Comparison of ENCODE assay signal across 10 cellular contexts in the genomic region with DNA sequence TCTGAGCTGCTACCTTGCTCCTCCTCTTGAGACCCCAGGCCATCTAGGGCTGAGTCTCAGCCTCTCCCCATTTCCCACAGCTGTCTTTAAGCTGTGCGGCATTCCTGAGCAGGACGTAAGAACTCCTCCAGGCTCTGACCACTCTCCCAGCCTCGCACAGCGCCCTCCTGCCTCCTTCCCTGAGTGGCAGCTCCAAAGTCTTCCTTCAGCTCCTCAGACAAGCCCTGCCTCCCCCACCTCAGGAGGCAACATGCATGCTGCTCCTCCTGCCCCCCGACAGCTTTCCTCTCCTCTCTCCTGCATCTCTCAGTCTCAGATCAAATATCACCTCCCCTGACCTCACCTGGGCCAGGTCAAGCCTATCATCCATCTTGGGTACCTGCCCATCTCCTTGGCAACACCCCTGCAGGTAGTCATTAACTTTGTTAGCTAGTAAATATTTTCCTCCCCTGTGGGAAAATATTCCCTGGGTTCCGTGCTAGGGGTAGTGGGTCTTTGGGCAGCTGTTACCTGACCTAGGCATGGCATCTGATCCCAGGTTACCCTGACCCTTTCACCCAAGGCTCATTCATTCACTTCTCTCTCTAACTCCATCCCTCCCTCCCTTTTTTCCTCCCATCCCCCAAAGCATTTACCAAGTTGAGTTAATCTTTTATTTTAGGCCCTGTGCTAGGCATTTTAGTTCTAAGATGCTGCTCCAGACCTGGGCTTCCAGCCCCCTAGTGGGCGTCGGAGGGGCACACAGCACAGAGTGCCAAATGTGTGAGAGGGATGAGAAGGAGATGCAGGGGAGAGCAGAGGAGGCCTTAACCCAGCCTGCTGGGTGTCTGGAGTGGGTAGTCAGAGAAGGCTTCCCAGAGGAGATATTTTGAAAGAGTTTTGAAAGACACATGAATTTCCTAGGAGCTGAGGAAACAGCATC.
A peak's percentile ranks its signal among the peaks of the same experiment; 100 is the strongest.
DNase-seq lines count a peak whose midpoint lies in the region; ATAC-seq and TF ChIP-seq lines count a peak whose summit lies in the region.
"Had no signal": no experiment of that assay in that cellular context is flagged by ENCODE, and none has a peak within 500 bp of the region (broad histone marks: within the 10 kb centered on the region; RNA-seq: fewer than 3 reads in every experiment).

No MANE protein-coding gene starts in this region.

- in situ Hi-C loops in SK-MEL-5 (cut with HindIII; ENCODE audit: low pct_unique_long_range_greater_than_20kb, low sequenced_read_pairs) = no loop called here

- no peak overlapping the region for H3K27ac Mint-ChIP-seq in stimulated activated memory B cell treated with anti-CD40 and anti-IgM and Interleukin-4, amounts not matched to agents 10 μg/mL and 1 μg/mL and 100 μg/mL, for 72 hours
- H3K27ac Mint-ChIP-seq: stimulated activated naive CD8-positive, alpha-beta T cell treated with anti-CD3 and anti-CD28 coated beads, Interleukin-15, Interleukin-2, amounts not matched to agents 100 ng/mL and 50 ng/mL, for 24 hours had no signal

- no peaks in the 10 kb centered on the region for H3K4me1 Mint-ChIP-seq in stimulated activated memory B cell treated with anti-CD40 and anti-IgM and Interleukin-4, amounts not matched to agents 10 μg/mL and 1 μg/mL and 100 μg/mL, for 72 hours

- H3K4me3 Mint-ChIP-seq in stimulated activated memory B cell treated with anti-CD40 and anti-IgM and Interleukin-4, amounts not matched to agents 10 μg/mL and 1 μg/mL and 100 μg/mL, for 72 hours = no peak overlapping the region
- H3K4me3 Mint-ChIP-seq: stimulated activated naive CD8-positive, alpha-beta T cell treated with anti-CD3 and anti-CD28 coated beads, Interleukin-15, Interleukin-2, amounts not matched to agents 100 ng/mL and 50 ng/mL, for 24 hours had no signal

- TF ChIP-seq CTCF in AG09319 (IDR thresholded peaks at IDR 0.05; ENCODE audit: low read depth, low read length) = peak; percentile 39

- H3K36me3 Mint-ChIP-seq in stimulated activated memory B cell treated with anti-CD40 and anti-IgM and Interleukin-4, amounts not matched to agents 10 μg/mL and 1 μg/mL and 100 μg/mL, for 72 hours = no peaks in the 10 kb centered on the region

- DNase-seq in AG09319 (ENCODE audit: extremely low read depth, low read depth) = no peak
- DNase-seq in EL = peak; percentile 17
- DNase-seq in SK-MEL-5 (ENCODE audit: low read depth, low spot score) = peak; percentile 28
- DNase-seq in iPS-NIHi11 (ENCODE audit: low spot score) = peak; percentile 46
- no peak for DNase-seq in NCI-H187 (lab: John Stamatoyannopoulos, UW)
- DNase-seq in HK-2 (ENCODE audit: unreplicated experiment) = no peak
- DNase-seq in HPDE6-E6E7 (ENCODE audit: extremely low spot score) = no peak
- DNase-seq: ovary had no signal

- H3K9me3 Mint-ChIP-seq in stimulated activated memory B cell treated with anti-CD40 and anti-IgM and Interleukin-4, amounts not matched to agents 10 μg/mL and 1 μg/mL and 100 μg/mL, for 72 hours = peaks cover 21% of the 10 kb centered on the region

- H3K27me3 Mint-ChIP-seq in stimulated activated memory B cell treated with anti-CD40 and anti-IgM and Interleukin-4, amounts not matched to agents 10 μg/mL and 1 μg/mL and 100 μg/mL, for 72 hours = peaks cover 19% of the 10 kb centered on the region

- ATAC-seq in stimulated activated memory B cell treated with anti-CD40 and anti-IgM and Interleukin-4, amounts not matched to agents 10 μg/mL and 1 μg/mL and 100 μg/mL, for 72 hours = no peak

Comparison
In these comparisons a context has a peak if more than half of its experiments do, and no peak if none do; other contexts are left out.
1. DNase-seq: peak in EL (single experiment), SK-MEL-5 (single experiment) and iPS-NIHi11 (single experiment); none in AG09319 (single experiment), NCI-H187 (0 of 2), HK-2 (single experiment) and HPDE6-E6E7 (single experiment).